In genomic region chrX:154409222-154409871, GRCh38 we compare ENCODE assay signal across 8 cellular contexts. TPM values are rescaled to one million over a fixed set of nuclear protein-coding genes. Genes with fewer than 3 reads are reported as not detected.
DNase-seq lines count a peak whose midpoint lies in the region; ATAC-seq and TF ChIP-seq lines count a peak whose summit lies in the region.

TSS of gene DNASE1L1 (minus strand) at chrX:154409254. CDS start at chrX:154405568, 3,686 bp downstream.

- H3K36me3 ChIP-seq in Karpas-422 (ENCODE audit: insufficient read depth, low read length): no peaks in the 10 kb centered on the region
- H3K36me3 ChIP-seq in parathyroid adenoma (ENCODE audit: control insufficient read depth, insufficient read depth, low read length): no peaks in the 10 kb centered on the region

- H3K9me3 Mint-ChIP-seq in activated T-helper 2 cell treated with anti-CD3 and anti-CD28 coated beads, Interferon-gamma antibody, Interleukin-2, Interleukin-4, amounts not matched to agents 10 μg/mL and 5 μg/mL and 100 μg/mL, durations not matched to agents 14 hours and 24 hours and 36 hours: no peaks in the 10 kb centered on the region

- ATAC-seq in Right ventricle myocardium inferior (peak; percentile 62), GM19023 (IDR thresholded peaks at IDR 0.05; ENCODE audit: unreplicated experiment) (no peak)

- H3K4me3 ChIP-seq in Karpas-422 (ENCODE audit: low read length) (no peak within 1 kb of the TSS), parathyroid adenoma (ENCODE audit: low read depth, low read length) (no peak within 1 kb of the TSS)

- H3K4me1 Mint-ChIP-seq in activated T-helper 2 cell treated with anti-CD3 and anti-CD28 coated beads, Interferon-gamma antibody, Interleukin-2, Interleukin-4, amounts not matched to agents 10 μg/mL and 5 μg/mL and 100 μg/mL, durations not matched to agents 14 hours and 24 hours and 36 hours (ENCODE audit: low read depth): peaks cover 11% of the 10 kb centered on the region

- H3K9ac ChIP-seq in Karpas-422 (ENCODE audit: low read length) (no peak within 1 kb of the TSS), parathyroid adenoma (no peak within 1 kb of the TSS)

- H3K27ac ChIP-seq in Karpas-422 (ENCODE audit: low read length) (no peak within 1 kb of the TSS), parathyroid adenoma (peak within 1 kb of the TSS; percentile 68)

- DNase-seq in T-helper 2 cell (no peak), Karpas-422 (no peak), Right ventricle myocardium inferior (ENCODE audit: missing footprints) (peak; percentile 93), NCI-H510A treated with DMSO at 0.1 percent for 48 hours (lab: John Stamatoyannopoulos, UW) (no peak)
- no peak for DNase-seq in activated T-helper 2 cell treated with anti-CD3 and anti-CD28 coated beads, Interferon-gamma antibody, Interleukin-2, Interleukin-4, amounts not matched to agents 10 μg/mL and 5 μg/mL and 100 μg/mL, durations not matched to agents 14 hours and 24 hours and 36 hours (ENCODE audit: low spot score)

- no peak for TF ChIP-seq CTCF in parathyroid adenoma (IDR thresholded peaks at IDR 0.05)

- H3K9me3 ChIP-seq in Karpas-422 (ENCODE audit: low read length): no peaks in the 10 kb centered on the region
- H3K9me3 ChIP-seq in parathyroid adenoma (ENCODE audit: control insufficient read depth, low read length): no peaks in the 10 kb centered on the region

- H3K4me3 Mint-ChIP-seq in activated T-helper 2 cell treated with anti-CD3 and anti-CD28 coated beads, Interferon-gamma antibody, Interleukin-2, Interleukin-4, amounts not matched to agents 10 μg/mL and 5 μg/mL and 100 μg/mL, durations not matched to agents 14 hours and 24 hours and 36 hours (ENCODE audit: low read depth): peak within 1 kb of the TSS; percentile 72

- H3K4me1 ChIP-seq in Karpas-422 (ENCODE audit: low read length) (peaks cover 11% of the 10 kb centered on the region), parathyroid adenoma (peaks cover 2% of the 10 kb centered on the region)

- H3K36me3 Mint-ChIP-seq in activated T-helper 2 cell treated with anti-CD3 and anti-CD28 coated beads, Interferon-gamma antibody, Interleukin-2, Interleukin-4, amounts not matched to agents 10 μg/mL and 5 μg/mL and 100 μg/mL, durations not matched to agents 14 hours and 24 hours and 36 hours (ENCODE audit: low read depth): peaks cover 19% of the 10 kb centered on the region

- intact Hi-C loops in T-helper 2 cell treated with Interferon-gamma antibody and Interleukin-4, amounts not matched to agents 100 ng/mL and 5 ng/mL, for 36 hours (cut with micrococcal nuclease): no loop called here
- intact Hi-C loops in activated T-helper 2 cell treated with anti-CD3 and anti-CD28 coated beads, Interferon-gamma antibody, Interleukin-2, Interleukin-4, amounts not matched to agents 10 μg/mL and 5 μg/mL and 100 μg/mL, durations not matched to agents 14 hours and 24 hours and 36 hours (cut with micrococcal nuclease): no loop called here
- intact Hi-C loops in Right ventricle myocardium inferior (cut with DNase I): loop anchor here (1.0 kb wide), 1 partner anchor 10 kb away; no protein-coding TSS in a partner anchor

- no peak within 1 kb of the TSS for H3K4me2 ChIP-seq in Karpas-422 (ENCODE audit: low read depth, low read length, poor library complexity, severe bottlenecking)
- H3K4me2 ChIP-seq in parathyroid adenoma (ENCODE audit: low read length): peak within 1 kb of the TSS; percentile 12

- H3K27me3 ChIP-seq in Karpas-422 (ENCODE audit: low read length) (no peaks in the 10 kb centered on the region), parathyroid adenoma (ENCODE audit: control insufficient read depth, insufficient read depth, low read length) (no peaks in the 10 kb centered on the region)

- no peaks in the 10 kb centered on the region for H4K20me1 ChIP-seq in Karpas-422 (ENCODE audit: insufficient read depth, low read depth, low read length)

- peak within 1 kb of the TSS; percentile 69 for H3K27ac Mint-ChIP-seq in activated T-helper 2 cell treated with anti-CD3 and anti-CD28 coated beads, Interferon-gamma antibody, Interleukin-2, Interleukin-4, amounts not matched to agents 10 μg/mL and 5 μg/mL and 100 μg/mL, durations not matched to agents 14 hours and 24 hours and 36 hours

- H3K9me2 ChIP-seq in Karpas-422 (replicated peaks; ENCODE audit: insufficient read depth, low read length): no peaks in the 10 kb centered on the region

- H2AFZ ChIP-seq in Karpas-422 (ENCODE audit: low read length): no peak within 1 kb of the TSS
- peak within 1 kb of the TSS; percentile 90 for H2AFZ ChIP-seq in parathyroid adenoma

- H3K79me2 ChIP-seq in Karpas-422 (ENCODE audit: low read length) (peaks cover 4% of the 10 kb centered on the region), parathyroid adenoma (no peaks in the 10 kb centered on the region)

- no peaks in the 10 kb centered on the region for H3K27me3 Mint-ChIP-seq in activated T-helper 2 cell treated with anti-CD3 and anti-CD28 coated beads, Interferon-gamma antibody, Interleukin-2, Interleukin-4, amounts not matched to agents 10 μg/mL and 5 μg/mL and 100 μg/mL, durations not matched to agents 14 hours and 24 hours and 36 hours (ENCODE audit: low read depth)

RNA-seq across cellular contexts. Expression of gene DNASE1L1, which starts in this region (rescaled TPM):
- total RNA-seq in T-helper 2 cell treated with Interferon-gamma antibody and Interleukin-4, amounts not matched to agents 100 ng/mL and 5 ng/mL, for 36 hours: 21.2 and 24.8 TPM in 2 replicates
- 17.6 and 30.8 TPM in 2 replicates for total RNA-seq in Karpas-422 (2014; rRNA removed; shearing (Covaris generic); ENCODE audit: low replicate concordance)
- 18.1 TPM in 2 replicates for total RNA-seq in activated T-helper 2 cell treated with anti-CD3 and anti-CD28 coated beads, Interferon-gamma antibody, Interleukin-2, Interleukin-4, amounts not matched to agents 10 μg/mL and 5 μg/mL and 100 μg/mL, durations not matched to agents 14 hours and 24 hours and 36 hours
- total RNA-seq in Right ventricle myocardium inferior: 52.3 TPM
